Comparison of ENCODE assay signal across 8 cellular contexts in genomic region chr9:101398930-101399640, GRCh38. TPM values are rescaled to one million over a fixed set of nuclear protein-coding genes. Genes with fewer than 3 reads are reported as not detected.
DNase-seq lines count a peak whose midpoint lies in the region; ATAC-seq and TF ChIP-seq lines count a peak whose summit lies in the region.

No MANE protein-coding gene starts in this region.

- H3K27me3 ChIP-seq in BE2C: no peaks in the 10 kb centered on the region
- no peaks in the 10 kb centered on the region for H3K27me3 ChIP-seq in Peyer's patch
- no peaks in the 10 kb centered on the region for H3K27me3 ChIP-seq in endocrine pancreas (ENCODE audit: control insufficient read depth, insufficient read depth, low read length)
- H3K27me3 ChIP-seq in vagina: no peaks in the 10 kb centered on the region

- H3K9ac ChIP-seq in endocrine pancreas (ENCODE audit: control insufficient read depth, insufficient read depth, low read length): peak overlapping the region; percentile 98

- TF ChIP-seq POLR2A in Peyer's patch (IDR thresholded peaks at IDR 0.05) (no peak), vagina (IDR thresholded peaks at IDR 0.05) (no peak)

- H3K36me3 ChIP-seq in BE2C (peaks cover 49% of the 10 kb centered on the region), Peyer's patch (peaks cover 0 to 41% (median 3%) of the 10 kb centered on the region in 3 donors), endocrine pancreas (ENCODE audit: control insufficient read depth, insufficient read depth, low read length) (peaks cover 7% of the 10 kb centered on the region), vagina (peaks cover 4 to 42% of the 10 kb centered on the region in 2 donors)

- intact Hi-C loops in vagina (cut with DNase I): loop anchor here (10.0 kb wide), 1 partner anchor 136 kb away; the partner anchor contains the start of gene RNF20

- H3K27ac ChIP-seq in Peyer's patch (peak overlapping the region; percentile 86 to 92 (median 88)), vagina (peak overlapping the region; percentile 87)

- H3K4me3 ChIP-seq in BE2C (ENCODE audit: low read depth, low read length): peak overlapping the region; percentile 96
- H3K4me3 ChIP-seq in Peyer's patch: peak overlapping the region; percentile 58 to 91 (median 76)
- peak overlapping the region; percentile 90 for H3K4me3 ChIP-seq in endocrine pancreas (ENCODE audit: control insufficient read depth, insufficient read depth, low read length)
- peak overlapping the region; percentile 78 to 88 for H3K4me3 ChIP-seq in vagina

- H3K9me3 ChIP-seq in BE2C (no peaks in the 10 kb centered on the region), Peyer's patch (peaks cover 0 to 9% (median 0%) of the 10 kb centered on the region in 4 donors), endocrine pancreas (ENCODE audit: control insufficient read depth, low read length) (no peaks in the 10 kb centered on the region), vagina (peaks cover 8% of the 10 kb centered on the region)

- no peak for TF ChIP-seq CTCF in BE2C (IDR thresholded peaks at IDR 0.05; ENCODE audit: low read depth, low read length)
- no peak for TF ChIP-seq CTCF in Peyer's patch (IDR thresholded peaks at IDR 0.05)
- TF ChIP-seq CTCF in vagina (IDR thresholded peaks at IDR 0.05): no peak

- no peaks in the 10 kb centered on the region for H3K4me1 ChIP-seq in BE2C
- H3K4me1 ChIP-seq in Peyer's patch: peaks cover 0 to 37% (median 9%) of the 10 kb centered on the region in 4 donors
- H3K4me1 ChIP-seq in endocrine pancreas (ENCODE audit: control insufficient read depth, insufficient read depth, low read length): peaks cover 33% of the 10 kb centered on the region
- H3K4me1 ChIP-seq in vagina: peaks cover 45% of the 10 kb centered on the region

- no peak for DNase-seq in BE2C
- peak in 1 of 3 donors; percentile 69 for DNase-seq in Peyer's patch
- peak; percentile 20 for DNase-seq in myocyte (ENCODE audit: low read depth)
- no peak for DNase-seq in vagina (ENCODE audit: extremely low spot score in 2 of 2)
- DNase-seq in NCI-H1694 treated with DMSO at 0.1 percent for 48 hours (lab: John Stamatoyannopoulos, UW): no peak
- no peak for DNase-seq in NCI-H187 (lab: John Stamatoyannopoulos, UW)

- peak; percentile 4 for ATAC-seq in GM21786 (IDR thresholded peaks at IDR 0.05; ENCODE audit: unreplicated experiment)

RNA-seq across cellular contexts. Expression of gene ZNF189, which starts 0.4 kb away (rescaled TPM):
- 4.8 TPM for polyA plus RNA-seq in BE2C (2012; ENCODE audit: insufficient read depth, insufficient read length, low read depth)
- total RNA-seq in Peyer's patch (10 to 100 TPM; 22.8 to 33.0 (median 25.7) TPM), myocyte (19.0 and 23.7 TPM in 2 replicates), vagina (12.5 TPM)
- polyA plus RNA-seq in myocyte (2012): 6.7 TPM

RNA-seq across cellular contexts. Expression of gene MRPL50, which starts 0.7 kb away (rescaled TPM):
- 17.1 TPM for polyA plus RNA-seq in BE2C (2012; ENCODE audit: insufficient read depth, insufficient read length, low read depth)
- total RNA-seq in Peyer's patch: 10 to 100 TPM in 1 of 4 donors, 1 to 10 TPM in 3; 5.3 to 10.7 (median 8.9) TPM
- 15.8 and 20.2 TPM in 2 replicates for total RNA-seq in myocyte
- polyA plus RNA-seq in myocyte (2012): 6.9 TPM
- total RNA-seq in vagina: 8.8 TPM

RNA-seq across cellular contexts. Expression of gene BAAT, which starts 14.3 kb away (rescaled TPM):
- 0.22 TPM for polyA plus RNA-seq in BE2C (2012; ENCODE audit: insufficient read depth, insufficient read length, low read depth)
- total RNA-seq in Peyer's patch: 1 to 10 TPM in 1 of 4 donors, not detected in 3; 1.2 TPM
- total RNA-seq in myocyte: 0.37 and 1.8 TPM in 2 replicates
- polyA plus RNA-seq in myocyte (2012): 0.03 TPM
- total RNA-seq in vagina: not detected

RNA-seq across cellular contexts. Expression of gene ALDOB, which starts 36.5 kb away (rescaled TPM):
- 0.57 TPM for polyA plus RNA-seq in BE2C (2012; ENCODE audit: insufficient read depth, insufficient read length, low read depth)
- total RNA-seq in Peyer's patch (over 10,000 TPM in 2 of 4 donors, 1,000 to 10,000 TPM in 1, 100 to 1,000 TPM in 1; 852 to 11,538 (median 10,067) TPM), myocyte (not detected in 2 replicates), vagina (not detected)
- 0.13 TPM for polyA plus RNA-seq in myocyte (2012)
